ENCODE assay signal across 8 cellular contexts in the genomic region with DNA sequence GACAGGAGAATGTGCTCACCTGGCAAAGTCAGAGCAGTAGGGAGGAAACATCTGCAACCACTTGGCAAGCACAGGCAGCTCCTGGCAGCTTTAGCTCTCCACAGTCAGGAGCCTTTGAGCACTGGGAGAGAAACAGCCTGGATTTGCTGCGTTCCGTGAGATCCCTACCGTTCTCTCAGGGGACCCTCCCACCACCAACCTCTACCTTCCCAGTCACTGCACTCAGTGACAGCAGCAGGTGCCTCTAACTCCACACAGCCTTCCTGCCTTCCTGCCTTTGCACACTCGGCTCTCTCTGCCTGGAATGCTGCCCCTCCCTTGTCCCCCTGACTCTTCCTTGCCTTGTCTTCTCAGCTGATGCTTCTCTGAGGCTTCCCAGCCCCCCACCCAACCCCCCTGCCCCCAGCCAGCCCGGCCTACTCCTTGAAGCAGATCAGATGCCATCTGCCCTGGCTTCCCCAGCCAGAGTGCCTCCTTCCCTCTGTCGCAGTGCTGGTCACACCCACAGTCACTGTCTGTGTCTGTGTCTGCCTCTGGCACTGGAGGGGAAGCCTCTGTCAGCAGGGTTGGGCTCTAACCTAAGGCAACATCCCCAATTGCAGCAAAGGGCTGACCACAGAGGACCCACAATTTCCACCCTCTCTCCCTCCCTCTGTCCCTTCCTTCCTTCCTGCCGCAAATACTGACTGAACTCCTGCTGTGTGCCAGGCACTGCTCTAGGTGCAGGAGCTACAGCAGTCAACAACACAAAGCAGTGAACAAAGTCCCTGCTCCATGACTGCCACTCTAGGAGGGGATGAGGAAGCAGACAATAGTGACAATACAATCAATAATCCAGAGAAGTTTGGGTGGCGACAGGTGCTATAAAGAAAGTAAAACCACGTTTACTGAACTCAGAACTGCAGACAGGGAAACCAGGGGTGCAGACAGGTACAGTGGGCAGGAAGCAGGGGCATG. TPM values are rescaled to one million over a fixed set of nuclear protein-coding genes. Genes with fewer than 3 reads are reported as not detected.
A peak's percentile ranks its signal among the peaks of the same experiment; 100 is the strongest.
DNase-seq lines count a peak whose midpoint lies in the region; ATAC-seq, FAIRE-seq and TF ChIP-seq lines count a peak whose summit lies in the region.

No MANE protein-coding gene starts in this region.

- H3K36me3 ChIP-seq in sigmoid colon = no peaks in the 10 kb centered on the region

- H3K27me3 Mint-ChIP-seq in T-helper 1 cell treated with Interleukin-12 subunit alpha and Interleukin-12 subunit beta and Interleukin-4 antibody, amounts not matched to agents 30 μg/mL and 1 μg/mL, for 36 hours (ENCODE audit: low read depth) = peaks cover 5% of the 10 kb centered on the region

- DNase-seq in CD1c-positive myeloid dendritic cell (ENCODE audit: extremely low spot score) (peak; percentile 54), LNCaP clone FGC (ENCODE audit: low read depth) (peak; percentile 42), foreskin keratinocyte (peak in 1 of 2 donors; percentile 65), sigmoid colon (peak; percentile 83), D721Med (ENCODE audit: insufficient read length, low spot score) (no peak), amniotic stem cell (lab: John Stamatoyannopoulos, UW) (no peak)

- H3K4me3 ChIP-seq in LNCaP clone FGC (ENCODE audit: low read depth, low read length) (no peak overlapping the region), sigmoid colon (no peak overlapping the region)

- ATAC-seq in foreskin keratinocyte (peak; percentile 14), GM21723 (IDR thresholded peaks at IDR 0.05; ENCODE audit: unreplicated experiment) (no peak)

- intact Hi-C loops in sigmoid colon (cut with DNase I) = no loop called here

- TF ChIP-seq EP300 in sigmoid colon (IDR thresholded peaks at IDR 0.05) = no peak

- H3K4me1 ChIP-seq in foreskin keratinocyte = peaks cover 31% of the 10 kb centered on the region
- H3K4me1 ChIP-seq in sigmoid colon = peaks cover 0 to 38% (median 26%) of the 10 kb centered on the region in 4 donors

- H3K36me3 Mint-ChIP-seq in T-helper 1 cell treated with Interleukin-12 subunit alpha and Interleukin-12 subunit beta and Interleukin-4 antibody, amounts not matched to agents 30 μg/mL and 1 μg/mL, for 36 hours (ENCODE audit: low read depth) = no peaks in the 10 kb centered on the region

- TF ChIP-seq CTCF in LNCaP clone FGC (IDR thresholded peaks at IDR 0.05; ENCODE audit: control insufficient read depth, extremely low read depth, insufficient read depth) = no peak
- TF ChIP-seq CTCF in foreskin keratinocyte (conservative IDR thresholded peaks at IDR 0.05) = no peak
- no peak for TF ChIP-seq CTCF in sigmoid colon (IDR thresholded peaks at IDR 0.05)
- TF ChIP-seq CTCF in D721Med (IDR thresholded peaks at IDR 0.05; ENCODE audit: insufficient read depth, missing control alignments) = no peak

- no peaks in the 10 kb centered on the region for H3K9me3 ChIP-seq in sigmoid colon

- peak overlapping the region; percentile 32 for H3K4me3 Mint-ChIP-seq in T-helper 1 cell treated with Interleukin-12 subunit alpha and Interleukin-12 subunit beta and Interleukin-4 antibody, amounts not matched to agents 30 μg/mL and 1 μg/mL, for 36 hours

- H3K9me3 Mint-ChIP-seq in T-helper 1 cell treated with Interleukin-12 subunit alpha and Interleukin-12 subunit beta and Interleukin-4 antibody, amounts not matched to agents 30 μg/mL and 1 μg/mL, for 36 hours = no peaks in the 10 kb centered on the region

- no peak for TF ChIP-seq POLR2A in sigmoid colon (IDR thresholded peaks at IDR 0.05)

- 5 to 17% methylated on average over 9 of the region's 9 CpGs for WGBS in sigmoid colon, 2 donors

- FAIRE-seq in D721Med (lab: Jason Lieb, UNC) = no peak

- H3K4me1 Mint-ChIP-seq in T-helper 1 cell treated with Interleukin-12 subunit alpha and Interleukin-12 subunit beta and Interleukin-4 antibody, amounts not matched to agents 30 μg/mL and 1 μg/mL, for 36 hours (ENCODE audit: low read depth) = peaks cover 30% of the 10 kb centered on the region

- H3K27me3 ChIP-seq in foreskin keratinocyte = no peaks in the 10 kb centered on the region
- H3K27me3 ChIP-seq in sigmoid colon = no peaks in the 10 kb centered on the region

- peak overlapping the region; percentile 49 for H3K27ac Mint-ChIP-seq in T-helper 1 cell treated with Interleukin-12 subunit alpha and Interleukin-12 subunit beta and Interleukin-4 antibody, amounts not matched to agents 30 μg/mL and 1 μg/mL, for 36 hours

- H3K27ac ChIP-seq in foreskin keratinocyte (no peak overlapping the region), sigmoid colon (peak overlapping the region in 3 of 4 donors; percentile 19 to 55 (median 24))

RNA-seq across cellular contexts. Expression of a gene that starts 14.8 kb away (rescaled TPM):
- 41.4 and 43.3 TPM in 2 replicates for total RNA-seq in foreskin keratinocyte
- 39.5 and 40.8 TPM in 2 replicates for polyA plus RNA-seq in foreskin keratinocyte
- 10 to 100 TPM; 12.8 to 20.8 (median 20.4) TPM for total RNA-seq in sigmoid colon
- polyA plus RNA-seq in sigmoid colon = 10 to 100 TPM; 16.2 to 24.6 (median 23.4) TPM

Comparison
In these comparisons a context has a peak if more than half of its experiments do, and no peak if none do; other contexts are left out.
1. DNase-seq: peak in CD1c-positive myeloid dendritic cell (single experiment), LNCaP clone FGC (single experiment) and sigmoid colon (single experiment); none in D721Med (single experiment) and amniotic stem cell (single experiment).